In genomic region chr9:31799953-31800609, GRCh38 we compare ENCODE assay signal across 9 cellular contexts.
DNase-seq lines count a peak whose midpoint lies in the region; ATAC-seq and TF ChIP-seq lines count a peak whose summit lies in the region.
"Had no signal": no experiment of that assay in that cellular context is flagged by ENCODE, and none has a peak within 500 bp of the region (broad histone marks: within the 10 kb centered on the region; RNA-seq: fewer than 3 reads in every experiment).

No MANE protein-coding gene starts in this region.

- no peak overlapping the region for H2AFZ ChIP-seq in neuronal stem cell (ENCODE audit: low read length)

- H3K79me1 ChIP-seq in neuronal stem cell (ENCODE audit: low read depth, low read length) = no peaks in the 10 kb centered on the region

- TF ChIP-seq CTCF in breast epithelium (IDR thresholded peaks at IDR 0.05) = peak in 2 of 3 donors; percentile 43 to 47

- H3K4me1 ChIP-seq in breast epithelium (no peaks in the 10 kb centered on the region), neuronal stem cell (ENCODE audit: control insufficient read depth in 2 of 2, insufficient read depth in 1 of 2, low read depth in 1 of 2, low read length in 2 of 2) (peaks cover 0 to 2% of the 10 kb centered on the region in 2 donors)

- WGBS in neuronal stem cell (ENCODE audit: extremely low coverage in 2 of 2, insufficient read length in 2 of 2, insufficient replicate concordance in 1 of 2), 2 donors = no CpG with 5 or more reads among the region's 2 CpGs

- no peak overlapping the region for H3K18ac ChIP-seq in neuronal stem cell (ENCODE audit: low read length)

- H4K91ac ChIP-seq in neuronal stem cell (ENCODE audit: low read depth, low read length, poor library complexity) = no peak overlapping the region

- H2AK5ac ChIP-seq in neuronal stem cell (ENCODE audit: low read depth, low read length) = no peak overlapping the region

- no peak overlapping the region for H2BK120ac ChIP-seq in neuronal stem cell (ENCODE audit: low read depth, low read length)

- no peak overlapping the region for H2BK12ac ChIP-seq in neuronal stem cell (ENCODE audit: low read length)

- no peak for TF ChIP-seq POLR2A in breast epithelium (IDR thresholded peaks at IDR 0.05)

- intact Hi-C loops in breast epithelium (cut with DNase I; ENCODE audit: low total_unique reads) = no loop called here

- H3K27me3 ChIP-seq in breast epithelium (no peaks in the 10 kb centered on the region), neuronal stem cell (ENCODE audit: control insufficient read depth in 3 of 3, insufficient read depth in 3 of 3, low read depth in 1 of 3, low read length in 3 of 3) (no peaks in the 10 kb centered on the region)
- H3K27me3 ChIP-seq: BLaER1 treated with 17β-estradiol and CSF1 and Interleukin-3, amounts not matched to agents 10 nM and 100 nM had no signal

- H3K27ac ChIP-seq in breast epithelium = no peak overlapping the region
- H3K27ac ChIP-seq in neuronal stem cell (replicated peaks; ENCODE audit: low read length) = no peak overlapping the region

- H3K23ac ChIP-seq in neuronal stem cell (ENCODE audit: low read depth, low read length, poor library complexity) = no peak overlapping the region

- H3K14ac ChIP-seq in neuronal stem cell (ENCODE audit: low read length) = peak overlapping the region; percentile 21

- H3K4me2 ChIP-seq in neuronal stem cell (ENCODE audit: insufficient read depth, low read length, poor library complexity, severe bottlenecking) = no peak overlapping the region

- no peak overlapping the region for H2BK15ac ChIP-seq in neuronal stem cell (ENCODE audit: low read length)

- no peak overlapping the region for H3K4me3 ChIP-seq in breast epithelium
- no peak overlapping the region for H3K4me3 ChIP-seq in neuronal stem cell (ENCODE audit: low read length in 2 of 2)
- H3K4me3 ChIP-seq: BLaER1 treated with 17β-estradiol and CSF1 and Interleukin-3, amounts not matched to agents 10 nM and 100 nM had no signal

- no peaks in the 10 kb centered on the region for H3K9me3 ChIP-seq in breast epithelium
- no peaks in the 10 kb centered on the region for H3K9me3 ChIP-seq in neuronal stem cell (replicated peaks in 1 of 2; ENCODE audit: control insufficient read depth in 2 of 2, insufficient read depth in 1 of 2, low read depth in 1 of 2, low read length in 2 of 2)

- no peak overlapping the region for H3K4ac ChIP-seq in neuronal stem cell (ENCODE audit: low read length)

- H2BK5ac ChIP-seq in neuronal stem cell (ENCODE audit: low read length) = no peak overlapping the region

- no peak overlapping the region for H3K9ac ChIP-seq in neuronal stem cell (ENCODE audit: low read depth, low read length, poor library complexity)
- H3K9ac ChIP-seq: BLaER1 treated with 17β-estradiol and CSF1 and Interleukin-3, amounts not matched to agents 10 nM and 100 nM had no signal

- DNase-seq in SIG-M5 treated with dmso at 0.1 percent for 504 hours (lab: John Stamatoyannopoulos, UW; ENCODE audit: unreplicated experiment) (peak; percentile 5), SIG-M5 (lab: John Stamatoyannopoulos, UW) (no peak), NCI-H2171 treated with DMSO at 0.1 percent for 48 hours (lab: John Stamatoyannopoulos, UW) (peak; percentile 79), breast epithelium (ENCODE audit: low spot score in 2 of 2) (no peak), neuronal stem cell (ENCODE audit: low spot score) (peak; percentile 52), AG08396 (ENCODE audit: low spot score) (no peak)

- no peaks in the 10 kb centered on the region for H3K36me3 ChIP-seq in breast epithelium
- H3K36me3 ChIP-seq in neuronal stem cell (replicated peaks in 1 of 2; ENCODE audit: control insufficient read depth in 2 of 2, insufficient read depth in 2 of 2, low read length in 2 of 2) = no peaks in the 10 kb centered on the region
- H3K36me3 ChIP-seq: BLaER1 treated with 17β-estradiol and CSF1 and Interleukin-3, amounts not matched to agents 10 nM and 100 nM had no signal

- H4K8ac ChIP-seq in neuronal stem cell (ENCODE audit: low read depth, low read length) = no peak overlapping the region

- ATAC-seq in HG03097 (IDR thresholded peaks at IDR 0.05; ENCODE audit: low FRiP score, unreplicated experiment) (no peak), HG03175 (IDR thresholded peaks at IDR 0.05; ENCODE audit: unreplicated experiment) (no peak)

Comparison
In these comparisons a context has a peak if more than half of its experiments do, and no peak if none do; other contexts are left out.
1. DNase-seq: peak in SIG-M5 treated with dmso at 0.1 percent for 504 hours (single experiment), NCI-H2171 treated with DMSO at 0.1 percent for 48 hours (single experiment) and neuronal stem cell (single experiment); none in SIG-M5 (single experiment), breast epithelium (0 of 2) and AG08396 (single experiment).